1 cellular context compared by ENCODE assay signal in genomic region chr1:160400646-160401486, GRCh38.
A peak's percentile ranks its signal among the peaks of the same experiment; 100 is the strongest.
TF ChIP-seq lines count a peak whose summit lies in the region.

No MANE protein-coding gene starts in this region.

TF ChIP-seq in GM12878, 131 proteins besides CTCF, POLR2A, EP300 and RAD21:
- TF ChIP-seq ZBTB40 (IDR thresholded peaks at IDR 0.05; ENCODE audit: borderline replicate concordance) (no peak), IKZF1 (conservative IDR thresholded peaks at IDR 0.05) (no peak), RELB (IDR thresholded peaks at IDR 0.05; ENCODE audit: low read depth) (peak; percentile 55; the same call in 1 of the 2 replicates), ZNF622 (IDR thresholded peaks at IDR 0.05) (no peak), MLLT1 (IDR thresholded peaks at IDR 0.05) (0 out of 2 replicates have a peak, but pooled peaks have one; percentile 37), TAF1 (IDR thresholded peaks at IDR 0.05; ENCODE audit: borderline replicate concordance, low read depth, low read length) (no peak), CHD1 (IDR thresholded peaks at IDR 0.05; ENCODE audit: low read depth, low read length) (no peak), MEF2B (IDR thresholded peaks at IDR 0.05; ENCODE audit: partially characterized antibody, poor library complexity, severe bottlenecking) (peak; percentile 75), SUZ12 (IDR thresholded peaks at IDR 0.05; ENCODE audit: unreplicated experiment) (peak; percentile 73), ETV6 (conservative IDR thresholded peaks at IDR 0.05 in 1 of 2, IDR thresholded peaks at IDR 0.05 in 1 of 2; ENCODE audit: borderline replicate concordance in 1 of 2, low read depth in 1 of 2) (no peak), MTA2 (IDR thresholded peaks at IDR 0.05; ENCODE audit: low read depth) (no peak), ZZZ3 (IDR thresholded peaks at IDR 0.05; ENCODE audit: control insufficient read depth, insufficient read length, low read depth) (no peak), ESRRA (IDR thresholded peaks at IDR 0.05; ENCODE audit: low read length) (no peak)
